ENCODE assay signal across 36 cellular contexts in the genomic region with DNA sequence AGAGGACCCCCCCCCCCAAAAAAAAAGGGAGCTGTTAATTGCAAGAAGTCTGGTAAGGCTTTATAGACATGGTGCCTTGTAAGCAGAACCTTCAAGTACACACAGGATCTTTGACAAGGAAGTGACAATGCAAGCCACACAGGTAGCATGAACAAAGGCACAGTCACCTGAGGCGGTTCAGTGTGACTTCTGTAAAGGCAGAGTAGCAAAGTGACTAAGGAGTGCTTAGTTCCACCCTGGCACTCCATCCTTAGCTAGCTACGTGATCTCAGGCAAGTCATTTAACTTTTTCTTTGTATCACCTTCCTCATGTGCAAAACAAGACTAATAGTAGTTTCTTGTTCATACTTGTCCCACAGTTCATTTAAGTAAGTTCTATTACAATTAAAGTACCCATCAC.
"Had no signal": no experiment of that assay in that cellular context is flagged by ENCODE, and none has a peak within 500 bp of the region (broad histone marks: within the 10 kb centered on the region; RNA-seq: fewer than 3 reads in every experiment).

No MANE protein-coding gene starts in this region.

- H3K27ac Mint-ChIP-seq: activated CD4-positive, alpha-beta T cell treated with anti-CD3 and anti-CD28 coated beads, Interleukin-2, amount 10 ng/mL, durations not matched to agents 24 days and 14 days; activated CD8-positive, alpha-beta T cell treated with anti-CD3 and anti-CD28 coated beads for 36 hours; activated naive CD4-positive, alpha-beta T cell treated with anti-CD3 and anti-CD28 coated beads for 36 hours; activated naive CD4-positive, alpha-beta T cell treated with anti-CD3 and anti-CD28 coated beads, Interleukin-2, amount 50 U/mL, for 72 hours; activated T-cell treated with anti-CD3 and anti-CD28 coated beads, Interleukin-2, amount 50 U/mL, for 72 hours; activated T-helper 17 cell treated with anti-CD3 and anti-CD28 coated beads, Interleukin-2, amount 50 U/mL, for 72 hours; brain; T-helper 1 cell treated with Interleukin-12 subunit alpha and Interleukin-12 subunit beta and Interleukin-4 antibody, amounts not matched to agents 30 μg/mL and 1 μg/mL, for 36 hours; T-helper 2 cell treated with Interferon-gamma antibody and Interleukin-4, amounts not matched to agents 5 μg/mL and 100 μg/mL, for 36 hours had no signal

- H3K9ac ChIP-seq: SK-N-SH had no signal

- DNase-seq: activated CD4-positive, alpha-beta T cell treated with anti-CD3 and anti-CD28 coated beads, Interleukin-2, amount 10 ng/mL, durations not matched to agents 24 days and 14 days; activated CD4-positive, alpha-beta T cell treated with anti-CD3 and anti-CD28 coated beads, Interleukin-2, amount 50 U/mL, for 4 hours; activated CD8-positive, alpha-beta T cell treated with anti-CD3 and anti-CD28 coated beads for 36 hours; activated effector memory CD4-positive, alpha-beta T cell treated with anti-CD3 and anti-CD28 coated beads, Interleukin-2, amount 50 U/mL, for 16 hours; activated naive CD4-positive, alpha-beta T cell treated with anti-CD3 and anti-CD28 coated beads for 36 hours; activated T-cell treated with anti-CD3 and anti-CD28 coated beads, Interleukin-2, amount 50 U/mL, for 1 hour; activated T-cell treated with anti-CD3 and anti-CD28 coated beads, Interleukin-2, amount 50 U/mL, for 72 hours; adrenal gland; anterior cingulate cortex; central memory CD4-positive, alpha-beta T cell; Karpas-422; KBM-7; MM.1S; MV-4-11; NCI-H1092; NCI-H1417; NCI-H146; NCI-H187; NCI-H2029 treated with DMSO at 0.1 percent for 48 hours; NCI-H2107; NCI-H2171; NCI-H510A; NCI-H526; NCI-H748 treated with DMSO at 0.1 percent for 48 hours; NK-92 treated with Interleukin-12 subunit alpha and Interleukin-12 subunit beta, amount 100 ng/mL, for 24 hours; PC-3; Peyer's patch; RPMI8226; SHP77 treated with DMSO at 0.1 percent for 48 hours; SK-N-SH had no signal

- H3K9me3 Mint-ChIP-seq: activated CD8-positive, alpha-beta T cell treated with anti-CD3 and anti-CD28 coated beads for 36 hours; activated naive CD4-positive, alpha-beta T cell treated with anti-CD3 and anti-CD28 coated beads for 36 hours had no signal

- H3K36me3 ChIP-seq: adrenal gland, Peyer's patch, SJSA1 had no signal

- H3K9me3 ChIP-seq: adrenal gland, Peyer's patch, SJSA1, SK-N-SH had no signal

- H3K4me2 ChIP-seq: SK-N-SH had no signal

- H3K36me3 Mint-ChIP-seq: activated naive CD4-positive, alpha-beta T cell treated with anti-CD3 and anti-CD28 coated beads, Interleukin-2, amount 50 U/mL, for 72 hours; brain had no signal

- H3K27me3 ChIP-seq: adrenal gland, Peyer's patch, SJSA1 had no signal

- H3K4me1 Mint-ChIP-seq: activated CD4-positive, alpha-beta T cell treated with anti-CD3 and anti-CD28 coated beads, Interleukin-2, amount 10 ng/mL, durations not matched to agents 24 days and 14 days; activated T-helper 17 cell treated with anti-CD3 and anti-CD28 coated beads, Interleukin-2, amount 50 U/mL, for 72 hours; brain had no signal

- H3K4me1 ChIP-seq: adrenal gland, Peyer's patch, SJSA1 had no signal

- ATAC-seq: activated CD8-positive, alpha-beta T cell treated with anti-CD3 and anti-CD28 coated beads for 36 hours; activated naive CD4-positive, alpha-beta T cell treated with anti-CD3 and anti-CD28 coated beads, Interleukin-2, amount 50 U/mL, for 72 hours; activated T-cell treated with anti-CD3 and anti-CD28 coated beads, Interleukin-2, amount 50 U/mL, for 72 hours; activated T-helper 17 cell treated with anti-CD3 and anti-CD28 coated beads, Interleukin-2, amount 50 U/mL, for 72 hours; PC-3 had no signal

- H3K4me3 ChIP-seq: adrenal gland, Peyer's patch, SJSA1 had no signal

- H3K27me3 Mint-ChIP-seq: activated CD4-positive, alpha-beta T cell treated with anti-CD3 and anti-CD28 coated beads, Interleukin-2, amount 10 ng/mL, durations not matched to agents 24 days and 14 days; activated CD8-positive, alpha-beta T cell treated with anti-CD3 and anti-CD28 coated beads for 36 hours; activated T-helper 17 cell treated with anti-CD3 and anti-CD28 coated beads, Interleukin-2, amount 50 U/mL, for 72 hours had no signal

- H3K4me3 Mint-ChIP-seq: activated CD4-positive, alpha-beta T cell treated with anti-CD3 and anti-CD28 coated beads, Interleukin-2, amount 10 ng/mL, durations not matched to agents 24 days and 14 days; activated CD8-positive, alpha-beta T cell treated with anti-CD3 and anti-CD28 coated beads for 36 hours; activated naive CD4-positive, alpha-beta T cell treated with anti-CD3 and anti-CD28 coated beads for 36 hours; activated T-cell treated with anti-CD3 and anti-CD28 coated beads, Interleukin-2, amount 50 U/mL, for 72 hours; activated T-helper 17 cell treated with anti-CD3 and anti-CD28 coated beads, Interleukin-2, amount 50 U/mL, for 72 hours; brain; T-helper 1 cell treated with Interleukin-12 subunit alpha and Interleukin-12 subunit beta and Interleukin-4 antibody, amounts not matched to agents 30 μg/mL and 1 μg/mL, for 36 hours; T-helper 2 cell treated with Interferon-gamma antibody and Interleukin-4, amounts not matched to agents 5 μg/mL and 100 μg/mL, for 36 hours had no signal

- H3K27ac ChIP-seq: adrenal gland, Peyer's patch, SJSA1 had no signal
